Comparison of ENCODE assay signal across 13 cellular contexts in the genomic region with DNA sequence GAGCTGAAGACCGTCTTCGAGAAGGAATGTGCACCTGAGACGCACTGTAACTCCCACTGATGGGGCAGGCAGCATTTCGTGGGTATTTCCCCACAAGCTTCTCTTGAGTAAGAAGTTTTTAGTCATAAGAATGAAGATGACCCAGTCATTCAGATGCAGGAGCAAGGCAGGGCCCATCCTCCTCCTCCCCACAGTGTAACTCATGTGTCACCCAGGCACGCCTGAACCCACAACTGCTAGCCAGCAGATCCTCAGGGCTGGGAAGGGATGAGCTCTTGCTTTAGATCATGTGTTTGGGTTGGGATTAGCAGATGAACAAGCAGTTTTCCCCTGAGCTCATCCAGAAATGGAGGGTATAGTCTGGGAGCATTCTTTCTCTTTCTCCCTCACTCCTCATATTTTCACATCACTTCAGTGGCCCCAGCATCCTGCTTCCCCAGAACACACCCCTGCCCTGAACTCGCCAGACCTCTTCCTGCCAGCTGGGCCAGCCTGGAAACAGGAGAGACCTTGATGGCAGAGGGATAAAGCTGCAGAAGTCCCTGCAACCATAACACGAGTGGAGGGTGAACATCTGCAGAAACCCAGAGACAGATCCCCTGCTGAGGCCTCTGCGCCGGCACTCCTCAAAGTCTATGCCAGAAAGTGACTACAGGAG.
DNase-seq lines count a peak whose midpoint lies in the region; ATAC-seq and TF ChIP-seq lines count a peak whose summit lies in the region.
"Had no signal": no experiment of that assay in that cellular context is flagged by ENCODE, and none has a peak within 500 bp of the region (broad histone marks: within the 10 kb centered on the region; RNA-seq: fewer than 3 reads in every experiment).

No MANE protein-coding gene starts in this region.

- H3K23me2 ChIP-seq in H9 (ENCODE audit: insufficient read length, low read depth, low read length, poor library complexity, severe bottlenecking) = no peaks in the 10 kb centered on the region

- no peaks in the 10 kb centered on the region; the same call in 1 of the 2 replicates for H3K27me3 Mint-ChIP-seq in H9 (ENCODE audit: low read depth)

- no peak overlapping the region for H4K8ac ChIP-seq in H9 (replicated peaks; ENCODE audit: insufficient read length, low read depth, low read length)

- H2BK20ac ChIP-seq in H9 (ENCODE audit: low read depth, low read length, poor library complexity, severe bottlenecking) = no peak overlapping the region

- DNase-seq in DMS53 (lab: John Stamatoyannopoulos, UW) (peak; percentile 88), LHCN-M2 (ENCODE audit: low read depth) (peak; percentile 89), epithelial cell of esophagus (ENCODE audit: low read depth) (peak; percentile 100), skeletal muscle cell (ENCODE audit: low read depth) (peak; percentile 40), H9 (no peak), NCI-H69 (lab: John Stamatoyannopoulos, UW) (no peak)
- DNase-seq: activated CD8-positive, alpha-beta memory T cell treated with anti-CD3 and anti-CD28 coated beads, Interleukin-2, amount 50 U/mL, for 48 hours; activated naive CD8-positive, alpha-beta T cell treated with anti-CD3 and anti-CD28 coated beads, Interleukin-2, amount 10 ng/mL, durations not matched to agents 7 days and 5 days; NCI-H2171; retina had no signal

- H3K18ac ChIP-seq in H9 (ENCODE audit: insufficient read length, low read depth, low read length) = no peak overlapping the region

- H3K36me3 Mint-ChIP-seq in H9 (ENCODE audit: insufficient read depth in 1 of 3, low read depth in 3 of 3) = peaks cover 19 to 35% (median 23%) of the 10 kb centered on the region in 3 experiments
- H3K36me3 Mint-ChIP-seq: activated naive CD8-positive, alpha-beta T cell treated with anti-CD3 and anti-CD28 coated beads, Interleukin-2, amount 10 ng/mL, durations not matched to agents 7 days and 5 days had no signal

- H3K4me3 ChIP-seq in epithelial cell of esophagus (ENCODE audit: low read length) (no peak overlapping the region), skeletal muscle cell (ENCODE audit: low read depth, low read length) (no peak overlapping the region)

- H3K56ac ChIP-seq in H9 (ENCODE audit: insufficient read length, low read depth, low read length) = no peak overlapping the region

- no peak overlapping the region for H2AK5ac ChIP-seq in H9 (ENCODE audit: insufficient read length, low read length)

- H3K4ac ChIP-seq in H9 (ENCODE audit: low read depth, low read length) = no peak overlapping the region

- H3K79me1 ChIP-seq in H9 (ENCODE audit: insufficient read depth, low read depth, low read length, poor library complexity, severe bottlenecking) = no peaks in the 10 kb centered on the region

- H2BK15ac ChIP-seq in H9 (ENCODE audit: low read depth, low read length) = no peak overlapping the region

- ATAC-seq in GM18517 (IDR thresholded peaks at IDR 0.05; ENCODE audit: unreplicated experiment) (no peak), HG02759 (IDR thresholded peaks at IDR 0.05; ENCODE audit: unreplicated experiment) (no peak)

- H3K14ac ChIP-seq in H9 (ENCODE audit: insufficient read depth, low read length) = no peak overlapping the region; the same call in 1 of the 2 replicates

- H3K9me3 ChIP-seq in H9 (ENCODE audit: control insufficient read depth, low read depth, low read length) = no peaks in the 10 kb centered on the region

- no peak overlapping the region for H3K4me3 Mint-ChIP-seq in H9
- H3K4me3 Mint-ChIP-seq: activated naive CD8-positive, alpha-beta T cell treated with anti-CD3 and anti-CD28 coated beads, Interleukin-2, amount 10 ng/mL, durations not matched to agents 7 days and 5 days; stimulated activated naive CD8-positive, alpha-beta T cell treated with anti-CD3 and anti-CD28 coated beads, Interleukin-15, Interleukin-2, amounts not matched to agents 100 ng/mL and 50 ng/mL, for 24 hours had no signal

- H3K9ac ChIP-seq in H9 (ENCODE audit: extremely low read depth, insufficient read length, low read length) = no peak overlapping the region

- H2BK12ac ChIP-seq in H9 (ENCODE audit: insufficient read length, low read depth, low read length) = no peak overlapping the region

- H3K4me1 Mint-ChIP-seq in H9 = peaks cover 0 to 13% of the 10 kb centered on the region in 2 experiments; a peak in 2 of 4 replicates
- H3K4me1 Mint-ChIP-seq: activated naive CD8-positive, alpha-beta T cell treated with anti-CD3 and anti-CD28 coated beads, Interleukin-2, amount 10 ng/mL, durations not matched to agents 7 days and 5 days had no signal

- H4K91ac ChIP-seq in H9 (ENCODE audit: insufficient read length, low read depth, low read length) = no peak overlapping the region

- peaks cover 23 to 25% of the 10 kb centered on the region in 2 experiments for H3K9me3 Mint-ChIP-seq in H9

- no peak overlapping the region for H2BK5ac ChIP-seq in H9 (ENCODE audit: insufficient read length, low read length)

- H3K27me3 ChIP-seq in H9 (ENCODE audit: insufficient read depth, low read length) = no peaks in the 10 kb centered on the region

- H3K4me2 ChIP-seq in H9 (ENCODE audit: insufficient read depth, insufficient read length, low read length) = no peak overlapping the region

- peaks cover 2% of the 10 kb centered on the region; the same call in 1 of the 2 replicates for H3K4me1 ChIP-seq in H9 (ENCODE audit: insufficient read depth, low read length)

- H3K79me2 ChIP-seq in H9 (ENCODE audit: insufficient read depth, low read length) = no peaks in the 10 kb centered on the region

- no peak overlapping the region for H3K23ac ChIP-seq in H9 (ENCODE audit: insufficient read length, low read depth, low read length)

- 0 out of 7 replicates have a peak overlapping the region, but pooled peaks of 1 of the 3 experiments have one; percentile 27 for H3K27ac Mint-ChIP-seq in H9
- H3K27ac Mint-ChIP-seq: activated naive CD8-positive, alpha-beta T cell treated with anti-CD3 and anti-CD28 coated beads, Interleukin-2, amount 10 ng/mL, durations not matched to agents 7 days and 5 days; stimulated activated naive CD8-positive, alpha-beta T cell treated with anti-CD3 and anti-CD28 coated beads, Interleukin-15, Interleukin-2, amounts not matched to agents 100 ng/mL and 50 ng/mL, for 24 hours had no signal

- H4K5ac ChIP-seq in H9 (ENCODE audit: insufficient read length, low read depth, low read length) = no peak overlapping the region

- WGBS in H9 (ENCODE audit: extremely low coverage, insufficient read length, low lambda C conversion rate) = no CpG with 5 or more reads among the region's 9 CpGs

- no peak overlapping the region for H3K27ac ChIP-seq in H9 (ENCODE audit: insufficient read length, low read depth, low read length)

- no peak overlapping the region for H2AFZ ChIP-seq in H9 (ENCODE audit: low read length)

- TF ChIP-seq CTCF in epithelial cell of esophagus (IDR thresholded peaks at IDR 0.05; ENCODE audit: insufficient read depth, low read depth, low read length, missing control alignments) (no peak), H9 (conservative IDR thresholded peaks at IDR 0.05) (no peak)

- H3T11ph ChIP-seq in H9 (ENCODE audit: low read length) = no peak overlapping the region

- H2BK120ac ChIP-seq in H9 (ENCODE audit: low read depth, low read length, poor library complexity, severe bottlenecking) = no peak overlapping the region

- H4K20me1 ChIP-seq in H9 (ENCODE audit: control insufficient read depth, insufficient read depth, insufficient read length) = no peaks in the 10 kb centered on the region

Comparison
In these comparisons a context has a peak if more than half of its experiments do, and no peak if none do; other contexts are left out.
1. DNase-seq: peak in DMS53 (single experiment), LHCN-M2 (single experiment), epithelial cell of esophagus (single experiment) and skeletal muscle cell (single experiment); none in H9 (single experiment) and NCI-H69 (single experiment).